ENCODE assay signal across 14 cellular contexts in the genomic region with DNA sequence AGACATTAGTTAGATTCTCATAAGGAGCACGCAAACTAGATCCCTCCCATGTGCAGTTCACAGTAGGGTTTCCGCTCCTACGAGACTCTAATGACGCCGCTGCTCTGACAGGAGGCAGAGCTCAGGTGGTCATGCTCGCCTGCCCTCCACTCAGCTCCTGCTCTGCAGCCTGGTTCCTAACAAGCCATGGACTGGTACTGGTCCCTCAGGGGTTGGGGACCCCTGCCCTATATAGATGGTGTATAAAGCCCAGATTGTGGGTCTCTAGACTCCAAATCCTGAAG.
"Had no signal": no experiment of that assay in that cellular context is flagged by ENCODE, and none has a peak within 500 bp of the region (broad histone marks: within the 10 kb centered on the region; RNA-seq: fewer than 3 reads in every experiment).

No MANE protein-coding gene starts in this region.

- H3K27me3 Mint-ChIP-seq: activated CD4-positive, alpha-beta memory T cell treated with anti-CD3 and anti-CD28 coated beads, Interleukin-2, amount 10 ng/mL, durations not matched to agents 7 days and 5 days; activated CD4-positive, alpha-beta T cell treated with anti-CD3 and anti-CD28 coated beads for 36 hours; activated naive CD4-positive, alpha-beta T cell treated with anti-CD3 and anti-CD28 coated beads, Interleukin-2, amount 50 U/mL, for 24 hours; activated T-cell treated with anti-CD3 and anti-CD28 coated beads, Interleukin-2, amount 50 U/mL, for 24 hours had no signal

- ATAC-seq: activated CD4-positive, alpha-beta T cell treated with anti-CD3 and anti-CD28 coated beads for 36 hours; esophagus mucosa; left colon; mucosa of descending colon; naive thymus-derived CD4-positive, alpha-beta T cell; stimulated activated effector memory CD8-positive, alpha-beta T cell treated with anti-CD3 and anti-CD28 coated beads, Interleukin-12 subunit alpha, Interleukin-12 subunit beta, amount 100 ng/mL, for 72 hours had no signal

- H3K4me3 Mint-ChIP-seq: activated CD4-positive, alpha-beta memory T cell treated with anti-CD3 and anti-CD28 coated beads, Interleukin-2, amount 10 ng/mL, durations not matched to agents 7 days and 5 days; activated CD4-positive, alpha-beta T cell treated with anti-CD3 and anti-CD28 coated beads for 36 hours; activated naive CD4-positive, alpha-beta T cell treated with anti-CD3 and anti-CD28 coated beads, Interleukin-2, amount 50 U/mL, for 24 hours; activated T-cell treated with anti-CD3 and anti-CD28 coated beads, Interleukin-2, amount 50 U/mL, for 24 hours; naive thymus-derived CD4-positive, alpha-beta T cell; stimulated activated effector memory CD8-positive, alpha-beta T cell treated with anti-CD3 and anti-CD28 coated beads, Interleukin-12 subunit alpha, Interleukin-12 subunit beta, amount 100 ng/mL, for 72 hours had no signal

- DNase-seq: activated CD4-positive, alpha-beta memory T cell treated with anti-CD3 and anti-CD28 coated beads, Interleukin-2, amount 10 ng/mL, durations not matched to agents 7 days and 5 days; activated CD4-positive, alpha-beta T cell treated with anti-CD3 and anti-CD28 coated beads for 36 hours; activated T-cell treated with anti-CD3 and anti-CD28 coated beads, Interleukin-2, amount 50 U/mL, for 24 hours; caudate nucleus; colonic mucosa; left colon; mucosa of descending colon; naive thymus-derived CD4-positive, alpha-beta T cell; stimulated activated CD4-positive, alpha-beta T cell treated with anti-CD3 and anti-CD28 coated beads, Interleukin-1b, Interleukin-23, amount 100 ng/mL, for 48 hours; WERI-Rb-1 had no signal

- H3K36me3 Mint-ChIP-seq: activated naive CD4-positive, alpha-beta T cell treated with anti-CD3 and anti-CD28 coated beads, Interleukin-2, amount 50 U/mL, for 24 hours; naive thymus-derived CD4-positive, alpha-beta T cell; stimulated activated effector memory CD8-positive, alpha-beta T cell treated with anti-CD3 and anti-CD28 coated beads, Interleukin-12 subunit alpha, Interleukin-12 subunit beta, amount 100 ng/mL, for 72 hours had no signal

- H3K27me3 ChIP-seq: colonic mucosa, neutrophil had no signal

- H3K27ac ChIP-seq: colonic mucosa, neutrophil had no signal

- H3K4me1 Mint-ChIP-seq: activated CD4-positive, alpha-beta memory T cell treated with anti-CD3 and anti-CD28 coated beads, Interleukin-2, amount 10 ng/mL, durations not matched to agents 7 days and 5 days; activated CD4-positive, alpha-beta T cell treated with anti-CD3 and anti-CD28 coated beads for 36 hours; activated naive CD4-positive, alpha-beta T cell treated with anti-CD3 and anti-CD28 coated beads, Interleukin-2, amount 50 U/mL, for 24 hours; stimulated activated effector memory CD8-positive, alpha-beta T cell treated with anti-CD3 and anti-CD28 coated beads, Interleukin-12 subunit alpha, Interleukin-12 subunit beta, amount 100 ng/mL, for 72 hours had no signal

- H3K4me3 ChIP-seq: colonic mucosa, mucosa of descending colon had no signal

- H3K9me3 ChIP-seq: colonic mucosa, mucosa of descending colon, neutrophil had no signal

- H3K9me3 Mint-ChIP-seq: activated CD4-positive, alpha-beta memory T cell treated with anti-CD3 and anti-CD28 coated beads, Interleukin-2, amount 10 ng/mL, durations not matched to agents 7 days and 5 days; activated naive CD4-positive, alpha-beta T cell treated with anti-CD3 and anti-CD28 coated beads, Interleukin-2, amount 50 U/mL, for 24 hours; activated T-cell treated with anti-CD3 and anti-CD28 coated beads, Interleukin-2, amount 50 U/mL, for 24 hours; stimulated activated effector memory CD8-positive, alpha-beta T cell treated with anti-CD3 and anti-CD28 coated beads, Interleukin-12 subunit alpha, Interleukin-12 subunit beta, amount 100 ng/mL, for 72 hours had no signal

- H3K4me1 ChIP-seq: colonic mucosa had no signal

- H3K27ac Mint-ChIP-seq: activated CD4-positive, alpha-beta memory T cell treated with anti-CD3 and anti-CD28 coated beads, Interleukin-2, amount 10 ng/mL, durations not matched to agents 7 days and 5 days; activated CD4-positive, alpha-beta T cell treated with anti-CD3 and anti-CD28 coated beads for 36 hours; activated naive CD4-positive, alpha-beta T cell treated with anti-CD3 and anti-CD28 coated beads, Interleukin-2, amount 50 U/mL, for 24 hours; activated T-cell treated with anti-CD3 and anti-CD28 coated beads, Interleukin-2, amount 50 U/mL, for 24 hours; naive thymus-derived CD4-positive, alpha-beta T cell; stimulated activated effector memory CD8-positive, alpha-beta T cell treated with anti-CD3 and anti-CD28 coated beads, Interleukin-12 subunit alpha, Interleukin-12 subunit beta, amount 100 ng/mL, for 72 hours had no signal

- H3K36me3 ChIP-seq: colonic mucosa, neutrophil, WERI-Rb-1 had no signal
